12 cellular contexts compared by ENCODE assay signal in genomic region chr4:148052448-148052847, GRCh38.
DNase-seq lines count a peak whose midpoint lies in the region; ATAC-seq and TF ChIP-seq lines count a peak whose summit lies in the region.
"Had no signal": no experiment of that assay in that cellular context is flagged by ENCODE, and none has a peak within 500 bp of the region (broad histone marks: within the 10 kb centered on the region; RNA-seq: fewer than 3 reads in every experiment).

No MANE protein-coding gene starts in this region.

- CTCF ChIA-PET in AG04450 (lab: Charles Lee): interaction anchor here (0.6 to 1.4 kb wide), 2 partner anchors 36 to 363 kb away, joined by 3 to 10 read pairs; no protein-coding TSS in a partner anchor
- CTCF ChIA-PET in CD8-positive, alpha-beta T cell (lab: Charles Lee): interaction anchor here (0.9 to 4.0 kb wide), 10 partner anchors 8 to 329 kb away, joined by 3 to 22 read pairs (median 4); no protein-coding TSS in a partner anchor
- CTCF ChIA-PET in WTC11 (lab: Charles Lee): no interaction called here

- POLR2A ChIA-PET in AG04450 (lab: Yijun Ruan, JAX) (interaction anchor here (0.6 kb wide), 1 partner anchor 157 kb away, joined by 4 read pairs; no protein-coding TSS in a partner anchor), WTC11 (lab: Charles Lee) (no interaction called here)
- POLR2A ChIA-PET in CD8-positive, alpha-beta T cell (lab: Charles Lee): interaction anchor here (0.6 to 8.2 kb wide), 8 partner anchors 9 to 395 kb away, joined by 3 to 93 read pairs (median 4); partner anchors contain the start of gene NR3C2

- peak overlapping the region; percentile 80 for H3K4me3 Mint-ChIP-seq in CD8-positive, alpha-beta T cell
- H3K4me3 Mint-ChIP-seq in WTC11: no peak overlapping the region

- H3K27me3 ChIP-seq in AG04450 (ENCODE audit: control insufficient read depth, insufficient read depth, low read length) (no peaks in the 10 kb centered on the region), right cardiac atrium (ENCODE audit: control insufficient read depth, insufficient read depth) (no peaks in the 10 kb centered on the region)
- H3K27me3 ChIP-seq in CD8-positive, alpha-beta T cell (ENCODE audit: insufficient read depth, low read length): no peaks in the 10 kb centered on the region
- H3K27me3 ChIP-seq: ascending aorta, MG63, uterus had no signal

- no peaks in the 10 kb centered on the region for H3K36me3 ChIP-seq in CD8-positive, alpha-beta T cell (ENCODE audit: insufficient read depth, low read length)
- H3K36me3 ChIP-seq: MG63, uterus had no signal

- peaks cover 2% of the 10 kb centered on the region for H3K36me3 Mint-ChIP-seq in CD8-positive, alpha-beta T cell
- H3K36me3 Mint-ChIP-seq in WTC11: peaks cover 3% of the 10 kb centered on the region; the same call in 1 of the 2 replicates

- peaks cover 71% of the 10 kb centered on the region for H3K4me1 Mint-ChIP-seq in CD8-positive, alpha-beta T cell (ENCODE audit: low read depth)
- H3K4me1 Mint-ChIP-seq in WTC11: peaks cover 21% of the 10 kb centered on the region

- H3K27ac ChIP-seq in AG04450 (ENCODE audit: low read depth, low read length) (no peak overlapping the region), right cardiac atrium (ENCODE audit: low read length) (peak overlapping the region; percentile 96)
- peak overlapping the region; percentile 69 for H3K27ac ChIP-seq in CD8-positive, alpha-beta T cell (ENCODE audit: low read depth, low read length)
- H3K27ac ChIP-seq: ascending aorta, uterus had no signal

- peak; percentile 76 for ATAC-seq in CD8-positive, alpha-beta T cell
- ATAC-seq in WTC11 (peak; percentile 54; the same call in 1 of the 2 replicates), right cardiac atrium (peak; percentile 36 to 44), GM18519 (IDR thresholded peaks at IDR 0.05; ENCODE audit: low FRiP score, unreplicated experiment) (no peak), HG03045 (IDR thresholded peaks at IDR 0.05; ENCODE audit: unreplicated experiment) (no peak)

- no peak for DNase-seq in AG04450 (ENCODE audit: low read depth, low spot score)
- peak in 3 of 7 experiments; percentile 25 to 51 (median 29) for DNase-seq in CD8-positive, alpha-beta T cell
- no peak for DNase-seq in WTC11 (ENCODE audit: low spot score)
- no peak for DNase-seq in right cardiac atrium
- no peak for DNase-seq in stimulated activated CD4-positive, alpha-beta T cell treated with anti-CD3 and anti-CD28 coated beads, Interleukin-4, amount 100 ng/mL, for 24 hours
- DNase-seq in C1 segment of cervical spinal cord (lab: John Stamatoyannopoulos, UW): no peak
- DNase-seq: MG63, NCI-H446, uterus had no signal

- H3K27ac Mint-ChIP-seq in CD8-positive, alpha-beta T cell: peak overlapping the region; percentile 84
- peak overlapping the region; percentile 34; the same call in 1 of the 2 replicates for H3K27ac Mint-ChIP-seq in WTC11

- intact Hi-C loops in CD8-positive, alpha-beta T cell (cut with DNase I, micrococcal nuclease): loop anchor here (1.0 to 10.0 kb wide), 7 partner anchors 8 to 438 kb away; partner anchors contain the start of genes NR3C2 (in 1 of the 2), PRMT9 (in 1 of the 2) and TMEM184C (in 1 of the 2)
- intact Hi-C loops in right cardiac atrium (cut with DNase I): loop anchor here in 1 of 4 donors (10.0 kb wide), 1 partner anchor 392 kb away; the partner anchor contains the start of gene NR3C2

- peaks cover 69% of the 10 kb centered on the region for H3K4me1 ChIP-seq in CD8-positive, alpha-beta T cell (ENCODE audit: insufficient read depth, low read length)
- H3K4me1 ChIP-seq in right cardiac atrium (ENCODE audit: control insufficient read depth, insufficient read depth, low read length): peaks cover 8% of the 10 kb centered on the region
- H3K4me1 ChIP-seq: uterus had no signal

- peaks cover 2% of the 10 kb centered on the region for H3K9me3 Mint-ChIP-seq in CD8-positive, alpha-beta T cell
- no peaks in the 10 kb centered on the region for H3K9me3 Mint-ChIP-seq in WTC11

- H3K9me3 ChIP-seq in AG04450 (ENCODE audit: control insufficient read depth, insufficient read depth, low read length): no peaks in the 10 kb centered on the region
- no peaks in the 10 kb centered on the region for H3K9me3 ChIP-seq in CD8-positive, alpha-beta T cell (ENCODE audit: low read length)
- no peaks in the 10 kb centered on the region for H3K9me3 ChIP-seq in right cardiac atrium (ENCODE audit: control insufficient read depth, low read length)
- H3K9me3 ChIP-seq: ascending aorta, MG63, uterus had no signal

- H3K27me3 Mint-ChIP-seq in CD8-positive, alpha-beta T cell (ENCODE audit: low read depth): no peaks in the 10 kb centered on the region
- H3K27me3 Mint-ChIP-seq in WTC11 (ENCODE audit: low read depth): no peaks in the 10 kb centered on the region

- TF ChIP-seq CTCF in AG04450 (IDR thresholded peaks at IDR 0.05; ENCODE audit: low read depth, low read length): peak; percentile 5; the same call in 1 of the 2 replicates
- TF ChIP-seq CTCF in CD8-positive, alpha-beta T cell (IDR thresholded peaks at IDR 0.05): no peak
- TF ChIP-seq CTCF in WTC11 (IDR thresholded peaks at IDR 0.05): no peak

- H3K4me3 ChIP-seq in AG04450 (ENCODE audit: low read depth, low read length) (no peak overlapping the region), right cardiac atrium (ENCODE audit: low read length) (no peak overlapping the region)
- H3K4me3 ChIP-seq in CD8-positive, alpha-beta T cell (ENCODE audit: low read depth, low read length): peak overlapping the region; percentile 28
- H3K4me3 ChIP-seq: ascending aorta, MG63, uterus had no signal

TF ChIP-seq in WTC11, 78 proteins besides CTCF, POLR2A, EP300 and RAD21 (continues in another document):
- TF ChIP-seq ELF4 (CRISPR knock-in tag; IDR thresholded peaks at IDR 0.05; ENCODE audit: low read depth): no peak
- TF ChIP-seq MLX (CRISPR knock-in tag; IDR thresholded peaks at IDR 0.05): no peak
- TF ChIP-seq RELA (CRISPR knock-in tag; IDR thresholded peaks at IDR 0.05; ENCODE audit: borderline replicate concordance): no peak
- TF ChIP-seq, protein P1, sequence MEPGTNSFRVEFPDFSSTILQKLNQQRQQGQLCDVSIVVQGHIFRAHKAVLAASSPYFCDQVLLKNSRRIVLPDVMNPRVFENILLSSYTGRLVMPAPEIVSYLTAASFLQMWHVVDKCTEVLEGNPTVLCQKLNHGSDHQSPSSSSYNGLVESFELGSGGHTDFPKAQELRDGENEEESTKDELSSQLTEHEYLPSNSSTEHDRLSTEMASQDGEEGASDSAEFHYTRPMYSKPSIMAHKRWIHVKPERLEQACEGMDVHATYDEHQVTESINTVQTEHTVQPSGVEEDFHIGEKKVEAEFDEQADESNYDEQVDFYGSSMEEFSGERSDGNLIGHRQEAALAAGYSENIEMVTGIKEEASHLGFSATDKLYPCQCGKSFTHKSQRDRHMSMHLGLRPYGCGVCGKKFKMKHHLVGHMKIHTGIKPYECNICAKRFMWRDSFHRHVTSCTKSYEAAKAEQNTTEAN (CRISPR knock-in tag; IDR thresholded peaks at IDR 0.05): no peak
- no peak for TF ChIP-seq RORB (CRISPR knock-in tag; IDR thresholded peaks at IDR 0.05)
- no peak for TF ChIP-seq CBFB (CRISPR knock-in tag; IDR thresholded peaks at IDR 0.05; ENCODE audit: low read depth)
- TF ChIP-seq PRRX2 (CRISPR knock-in tag; IDR thresholded peaks at IDR 0.05): no peak
- no peak for TF ChIP-seq ATF1 (CRISPR knock-in tag; IDR thresholded peaks at IDR 0.05)
- no peak for TF ChIP-seq NFE2L1 (CRISPR knock-in tag; IDR thresholded peaks at IDR 0.05)
- TF ChIP-seq, protein P2, sequence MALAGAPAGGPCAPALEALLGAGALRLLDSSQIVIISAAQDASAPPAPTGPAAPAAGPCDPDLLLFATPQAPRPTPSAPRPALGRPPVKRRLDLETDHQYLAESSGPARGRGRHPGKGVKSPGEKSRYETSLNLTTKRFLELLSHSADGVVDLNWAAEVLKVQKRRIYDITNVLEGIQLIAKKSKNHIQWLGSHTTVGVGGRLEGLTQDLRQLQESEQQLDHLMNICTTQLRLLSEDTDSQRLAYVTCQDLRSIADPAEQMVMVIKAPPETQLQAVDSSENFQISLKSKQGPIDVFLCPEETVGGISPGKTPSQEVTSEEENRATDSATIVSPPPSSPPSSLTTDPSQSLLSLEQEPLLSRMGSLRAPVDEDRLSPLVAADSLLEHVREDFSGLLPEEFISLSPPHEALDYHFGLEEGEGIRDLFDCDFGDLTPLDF (CRISPR knock-in tag; IDR thresholded peaks at IDR 0.05): no peak
- no peak for TF ChIP-seq PRDM15 (CRISPR knock-in tag; IDR thresholded peaks at IDR 0.05)

Comparison
In these comparisons a context has a peak if more than half of its experiments do, and no peak if none do; other contexts are left out.
1. ATAC-seq: peak in CD8-positive, alpha-beta T cell (single experiment), WTC11 (single experiment) and right cardiac atrium (2 of 2); none in GM18519 (single experiment) and HG03045 (single experiment).